In genomic region chr1:24762133-24762676, GRCh38 we compare ENCODE assay signal across 12 cellular contexts. TPM values are rescaled to one million over a fixed set of nuclear protein-coding genes. Genes with fewer than 3 reads are reported as not detected.
DNase-seq lines count a peak whose midpoint lies in the region; ATAC-seq, FAIRE-seq and TF ChIP-seq lines count a peak whose summit lies in the region.
"Had no signal": no experiment of that assay in that cellular context is flagged by ENCODE, and none has a peak within 500 bp of the region (broad histone marks: within the 10 kb centered on the region; RNA-seq: fewer than 3 reads in every experiment).

No MANE protein-coding gene starts in this region.

- no peaks in the 10 kb centered on the region for H3K9me3 Mint-ChIP-seq in progenitor cell of endocrine pancreas (ENCODE audit: low read depth)

- peak; percentile 40 for FAIRE-seq in K562 (lab: Jason Lieb, UNC)

- H3K36me3 ChIP-seq in K562 (ENCODE audit: control insufficient read depth, insufficient read depth, low read length) (no peaks in the 10 kb centered on the region; the same call in 2 of the 3 replicates), lung (ENCODE audit: control insufficient read depth in 2 of 2, insufficient read depth in 2 of 2, low read length in 2 of 2) (no peaks in the 10 kb centered on the region)

- H3K4me2 ChIP-seq in K562 (ENCODE audit: insufficient read depth, low read length) = peak overlapping the region; percentile 54; the same call in 1 of the 2 replicates

- H3K9ac ChIP-seq in K562 (ENCODE audit: insufficient read depth in 1 of 2, low read depth in 2 of 2, low read length in 2 of 2) = peak overlapping the region in 1 of 2 experiments; percentile 47; a peak in 2 of 4 replicates

- CTCF ChIA-PET in K562 (lab: Yijun Ruan, JAX; ENCODE audit: low intra/inter-chr PET ratio) = no interaction called here

- in situ Hi-C loops in K562 (cut with MboI) = no loop called here

- H3K27me3 ChIP-seq in K562 (ENCODE audit: control insufficient read depth in 2 of 2, insufficient read depth in 2 of 2, low read length in 2 of 2) (no peaks in the 10 kb centered on the region), lung (ENCODE audit: control insufficient read depth, insufficient read depth) (no peaks in the 10 kb centered on the region)

- peaks cover 83% of the 10 kb centered on the region for H3K79me2 ChIP-seq in K562 (ENCODE audit: control insufficient read depth, insufficient read depth, low read length)

- no peaks in the 10 kb centered on the region for H3K9me1 ChIP-seq in K562 (ENCODE audit: control insufficient read depth, insufficient read depth, low read length)

- peaks cover 10% of the 10 kb centered on the region for H3K4me1 Mint-ChIP-seq in progenitor cell of endocrine pancreas (ENCODE audit: low read depth)
- H3K4me1 Mint-ChIP-seq: activated CD4-positive, alpha-beta T cell treated with anti-CD3 and anti-CD28 coated beads for 36 hours had no signal

- WGBS in K562 (ENCODE audit: insufficient coverage, low coverage, missing lambda C conversion rate) = 23% methylated on average over 3 of the region's 3 CpGs
- 62 to 74% methylated on average over 3 of the region's 3 CpGs for WGBS in lung, 2 donors

- no peaks in the 10 kb centered on the region for H3K36me3 Mint-ChIP-seq in progenitor cell of endocrine pancreas (ENCODE audit: insufficient read depth)

- no peaks in the 10 kb centered on the region for H3K9me3 ChIP-seq in K562 (replicated peaks; ENCODE audit: control insufficient read depth, insufficient read depth, low read depth, low read length)
- no peaks in the 10 kb centered on the region for H3K9me3 ChIP-seq in lung (ENCODE audit: control insufficient read depth in 2 of 2, insufficient read depth in 1 of 2, low read length in 1 of 2)

- TF ChIP-seq POLR2A in NB4 (IDR thresholded peaks at IDR 0.05; ENCODE audit: extremely low read depth, insufficient read length) = no peak
- TF ChIP-seq POLR2A in K562 (conservative IDR thresholded peaks at IDR 0.05) = no peak

- TF ChIP-seq EP300 in K562 (IDR thresholded peaks at IDR 0.05; ENCODE audit: low read length) = no peak

- no peak overlapping the region for H3K4me3 Mint-ChIP-seq in progenitor cell of endocrine pancreas (ENCODE audit: low read depth)
- H3K4me3 Mint-ChIP-seq: activated CD4-positive, alpha-beta T cell treated with anti-CD3 and anti-CD28 coated beads for 36 hours had no signal

- no peaks in the 10 kb centered on the region for H3K27me3 Mint-ChIP-seq in progenitor cell of endocrine pancreas
- H3K27me3 Mint-ChIP-seq: activated CD4-positive, alpha-beta T cell treated with anti-CD3 and anti-CD28 coated beads for 36 hours had no signal

- ATAC-seq in K562 (peak; percentile 32), lung (ENCODE audit: insufficient read depth, low FRiP score) (peak; percentile 14), GM18519 (IDR thresholded peaks at IDR 0.05; ENCODE audit: low FRiP score, unreplicated experiment) (no peak), GM19463 (IDR thresholded peaks at IDR 0.05; ENCODE audit: unreplicated experiment) (no peak)
- ATAC-seq: activated CD4-positive, alpha-beta T cell treated with anti-CD3 and anti-CD28 coated beads for 36 hours had no signal

- H3K4me3 ChIP-seq in NB4 (ENCODE audit: low read depth, low read length) = no peak overlapping the region
- no peak overlapping the region for H3K4me3 ChIP-seq in K562
- H3K4me3 ChIP-seq in lung = no peak overlapping the region

- 0 out of 2 replicates have a peak, but pooled peaks cover 4% of the 10 kb centered on the region for H4K20me1 ChIP-seq in K562 (replicated peaks; ENCODE audit: control insufficient read depth, insufficient read depth, low read length)

- peak overlapping the region; percentile 71 for H2AFZ ChIP-seq in K562 (ENCODE audit: low read depth, low read length)

- H3K4me1 ChIP-seq in K562 (replicated peaks in 1 of 2; ENCODE audit: control insufficient read depth in 2 of 2, insufficient read depth in 2 of 2, low read length in 2 of 2) = peaks cover 24 to 48% of the 10 kb centered on the region in 2 experiments
- H3K4me1 ChIP-seq in lung (ENCODE audit: control insufficient read depth in 2 of 2, insufficient read depth in 2 of 2, low read length in 2 of 2) = peaks cover 14 to 41% of the 10 kb centered on the region in 2 donors

- intact Hi-C loops in K562 (cut with micrococcal nuclease) = loop anchor here (2.0 kb wide), 1 partner anchor 17 kb away; the partner anchor contains the start of gene CLIC4

- no TSS peak for BruUV-seq in K562 (replicated peaks; lab: Mats Ljungman, UMichigan)

- H3K27ac ChIP-seq in K562 (ENCODE audit: extremely low read depth, low read depth, low read length) (peak overlapping the region; percentile 69; the same call in 2 of the 3 replicates), lung (ENCODE audit: low read depth in 1 of 2, low read length in 1 of 2) (peak overlapping the region; percentile 4 to 36)

- DNase-seq in AML-193 (lab: John Stamatoyannopoulos, UW) (peak; percentile 42 to 45), NB4 (ENCODE audit: low read depth) (peak; percentile 63), K562 (ENCODE audit: extremely low read depth in 1 of 4, low spot score in 3 of 4) (peak in 1 of 4 experiments; percentile 37), lung (ENCODE audit: low spot score) (no peak), progenitor cell of endocrine pancreas (ENCODE audit: low spot score, unreplicated experiment) (no peak), NCI-H146 (lab: John Stamatoyannopoulos, UW) (no peak)
- DNase-seq: activated CD4-positive, alpha-beta T cell treated with anti-CD3 and anti-CD28 coated beads for 36 hours; activated gamma-delta T cell; NCI-H1048; stimulated activated naive CD4-positive, alpha-beta T cell had no signal

- POLR2A ChIA-PET in K562 (lab: Yijun Ruan, JAX) = interaction anchor here (0.7 to 8.4 kb wide), 8 partner anchors 8 to 40 kb away, joined by 5 to 75 read pairs (median 10); partner anchors contain the start of gene CLIC4

- TF ChIP-seq RAD21 in K562 (CRISPR knock-in tag; conservative IDR thresholded peaks at IDR 0.05 in 1 of 2, IDR thresholded peaks at IDR 0.05 in 1 of 2) = no peak

- TF ChIP-seq CTCF in NB4 (IDR thresholded peaks at IDR 0.05; ENCODE audit: low read depth, low read length) = no peak
- no peak for TF ChIP-seq CTCF in K562 (IDR thresholded peaks at IDR 0.05 in 2 of 3, conservative IDR thresholded peaks at IDR 0.05 in 1 of 3; ENCODE audit: insufficient read depth in 2 of 3, low read depth in 1 of 3, low read length in 3 of 3)
- TF ChIP-seq CTCF in lung (IDR thresholded peaks at IDR 0.05; ENCODE audit: control extremely low read depth, extremely low read depth) = no peak
- TF ChIP-seq CTCF in progenitor cell of endocrine pancreas (IDR thresholded peaks at IDR 0.05; ENCODE audit: unreplicated experiment) = no peak

- no peak overlapping the region for H3K27ac Mint-ChIP-seq in progenitor cell of endocrine pancreas
- H3K27ac Mint-ChIP-seq: activated CD4-positive, alpha-beta T cell treated with anti-CD3 and anti-CD28 coated beads for 36 hours had no signal

TF ChIP-seq in K562, 482 proteins besides CTCF, POLR2A, EP300 and RAD21 (continues in another document):
- TF ChIP-seq ZNF384 (IDR thresholded peaks at IDR 0.05; ENCODE audit: low read depth, low read length) (peak; percentile 89), MLLT1 (IDR thresholded peaks at IDR 0.05) (peak; percentile 75 to 80; a peak in 2 of 4 replicates), ELK3 (CRISPR knock-in tag; IDR thresholded peaks at IDR 0.05) (0 out of 2 replicates have a peak, but pooled peaks have one; percentile 7), FOXK2 (conservative IDR thresholded peaks at IDR 0.05 in 1 of 2, IDR thresholded peaks at IDR 0.05 in 1 of 2; ENCODE audit: low read depth in 2 of 2) (peak in 1 of 2 experiments; percentile 61; a peak in 2 of 4 replicates)

RNA-seq across cellular contexts. Expression of gene CLIC4, which starts 17.0 kb away (rescaled TPM):
- 12.8 and 26.9 TPM in 2 replicates for total RNA-seq in K562 (2011; cell fraction: chromatin; rRNA removed; ENCODE audit: low replicate concordance)
- 9.8 and 13.6 TPM in 2 replicates for total RNA-seq in K562 (2011; cell fraction: nucleolus; rRNA removed)
- total RNA-seq in K562 (2011; cell fraction: nucleoplasm; rRNA removed) = 20.3 and 22.9 TPM in 2 replicates
- total RNA-seq in K562 (2014; rRNA removed) (31.8 and 34.6 TPM in 2 replicates), K562 (2014; rRNA removed; fragmentation: Illumina TruSeq; extraction: Trizol) (58.3 and 71.7 TPM in 2 replicates), K562 (2015; rRNA removed; fragmentation: Illumina TruSeq; extraction: Trizol) (35.6 and 39.1 TPM in 2 replicates), K562 (2021) (64.5 and 67.5 TPM in 2 replicates), lung (100 to 1,000 TPM; 227 to 236 TPM), progenitor cell of endocrine pancreas (90.4 TPM in 2 replicates)
- polyA plus RNA-seq in K562 (2011; rRNA removed) (21.0 and 22.9 TPM in 2 replicates), K562 (2014; fragmentation: Illumina TruSeq; extraction: Trizol) (52.6 and 58.3 TPM in 2 replicates), K562 (2014; fragmentation: Nextera tagmentation; extraction: Ambion mirVana) (10 to 100 TPM; 16.0 to 18.9 TPM), K562 (2014; rRNA removed) (33.8 and 38.4 TPM in 2 replicates), lung (100 to 1,000 TPM in 1 of 2 donors, 10 to 100 TPM in 1; 52.0 to 106 TPM)
- polyA plus RNA-seq in K562 (2011; cell fraction: cytosol; rRNA removed) = 7.4 and 14.6 TPM in 2 replicates
- polyA plus RNA-seq in K562 (2011; cell fraction: nucleus; rRNA removed) = 6.9 and 12.6 TPM in 2 replicates
- 37.3 and 89.5 TPM in 2 replicates for polyA plus RNA-seq in K562 (2012)
- 15.9 and 25.4 TPM in 2 replicates for polyA minus RNA-seq in K562 (2011; rRNA and poly(A)+ RNA removed)
- 13.6 and 16.5 TPM in 2 replicates for polyA minus RNA-seq in K562 (2011; cell fraction: cytosol; rRNA and poly(A)+ RNA removed)
- polyA minus RNA-seq in K562 (2011; cell fraction: nucleus; rRNA and poly(A)+ RNA removed) = 8.1 and 16.3 TPM in 2 replicates

Comparison
In these comparisons a context has a peak if more than half of its experiments do, and no peak if none do; other contexts are left out.
1. DNase-seq: peak in AML-193 (2 of 2) and NB4 (single experiment); none in lung (single experiment), progenitor cell of endocrine pancreas (single experiment) and NCI-H146 (single experiment).
2. ATAC-seq: peak in K562 (single experiment) and lung (single experiment); none in GM18519 (single experiment) and GM19463 (single experiment).